In genomic region chr10:25159591-25159990, GRCh38 we compare ENCODE assay signal across 16 cellular contexts. TPM values are rescaled to one million over a fixed set of nuclear protein-coding genes. Genes with fewer than 3 reads are reported as not detected.
DNase-seq lines count a peak whose midpoint lies in the region; ATAC-seq and TF ChIP-seq lines count a peak whose summit lies in the region.
"Had no signal": no experiment of that assay in that cellular context is flagged by ENCODE, and none has a peak within 500 bp of the region (broad histone marks: within the 10 kb centered on the region; RNA-seq: fewer than 3 reads in every experiment).

No MANE protein-coding gene starts in this region.

- no peak for TF ChIP-seq CTCF in GM20000 (IDR thresholded peaks at IDR 0.05; ENCODE audit: extremely low read depth, missing control alignments)

- DNase-seq in G401 (ENCODE audit: low spot score) (peak; percentile 82), cerebellar cortex (ENCODE audit: low spot score) (peak; percentile 78), pons (ENCODE audit: low spot score) (peak; percentile 32), GM20000 (ENCODE audit: low spot score) (no peak)
- DNase-seq in stimulated activated CD4-positive, alpha-beta T cell treated with anti-CD3 and anti-CD28 coated beads, Interleukin-4, amount 100 ng/mL, for 1 hour, result no peak
- DNase-seq: 8988T; AML-193; Caco-2; Calu3; CD4-positive, alpha-beta T cell; CD8-positive, alpha-beta T cell; DMS79 treated with DMSO at 0.1 percent for 48 hours; GDM1 had no signal

- ATAC-seq in GM18907 (IDR thresholded peaks at IDR 0.05; ENCODE audit: unreplicated experiment), result no peak
- ATAC-seq: CD8-positive, alpha-beta T cell; GM12878 had no signal

- in situ Hi-C loops in G401 (cut with HindIII; ENCODE audit: low sequenced_read_pairs), result no loop called here

RNA-seq across cellular contexts. Expression of gene GPR158, which starts 15.2 kb away (rescaled TPM):
- total RNA-seq in G401 (2014; rRNA removed; shearing (Covaris generic)), result not detected in 2 replicates
- total RNA-seq: B cell; Calu3; CD4-positive, alpha-beta T cell; CD8-positive, alpha-beta T cell; GM12878 had no signal

Comparison
In these comparisons a context has a peak if more than half of its experiments do, and no peak if none do; other contexts are left out.
1. DNase-seq: peak in G401 (single experiment), cerebellar cortex (single experiment) and pons (single experiment); none in GM20000 (single experiment) and stimulated activated CD4-positive, alpha-beta T cell treated with anti-CD3 and anti-CD28 coated beads, Interleukin-4, amount 100 ng/mL, for 1 hour (single experiment).